ENCODE assay signal across 26 cellular contexts in genomic region chr10:130207205-130207604, GRCh38.
"Had no signal": no experiment of that assay in that cellular context is flagged by ENCODE, and none has a peak within 500 bp of the region (broad histone marks: within the 10 kb centered on the region; RNA-seq: fewer than 3 reads in every experiment).

No MANE protein-coding gene starts in this region.

- FAIRE-seq: pancreas, small intestine had no signal

- H3K9me3 Mint-ChIP-seq: mesothelial cell of epicardium; naive B cell; natural killer cell; nephron progenitor cell; neural progenitor cell; stimulated activated effector memory CD8-positive, alpha-beta T cell treated with anti-CD3 and anti-CD28 coated beads, Interleukin-12 subunit alpha, Interleukin-12 subunit beta, amount 100 ng/mL, for 72 hours; stimulated activated naive CD8-positive, alpha-beta T cell treated with anti-CD3 and anti-CD28 coated beads, Interleukin-15, Interleukin-2, amounts not matched to agents 100 ng/mL and 50 ng/mL, for 24 hours had no signal

- H3K4me2 ChIP-seq: hepatocyte, neural progenitor cell had no signal

- H3K27ac Mint-ChIP-seq: mesothelial cell of epicardium; naive B cell; natural killer cell; nephron progenitor cell; neural progenitor cell; stimulated activated effector memory CD8-positive, alpha-beta T cell treated with anti-CD3 and anti-CD28 coated beads, Interleukin-12 subunit alpha, Interleukin-12 subunit beta, amount 100 ng/mL, for 72 hours; stimulated activated naive CD8-positive, alpha-beta T cell treated with anti-CD3 and anti-CD28 coated beads, Interleukin-15, Interleukin-2, amounts not matched to agents 100 ng/mL and 50 ng/mL, for 24 hours had no signal

- H3K27me3 Mint-ChIP-seq: stimulated activated naive CD8-positive, alpha-beta T cell treated with anti-CD3 and anti-CD28 coated beads, Interleukin-15, Interleukin-2, amounts not matched to agents 100 ng/mL and 50 ng/mL, for 24 hours had no signal

- H3K4me3 ChIP-seq: hepatocyte, left ventricle myocardium inferior, lung, neural progenitor cell, pancreas, prostate gland, right atrium auricular region, sigmoid colon, spleen, suprapubic skin, thoracic aorta, tibial artery, upper lobe of right lung, uterus had no signal

- H3K27ac ChIP-seq: hepatocyte, left ventricle myocardium inferior, neural progenitor cell, pancreas, prostate gland, right atrium auricular region, sigmoid colon, spleen, suprapubic skin, thoracic aorta, tibial artery, upper lobe of right lung, uterus had no signal

- H3K36me3 ChIP-seq: left ventricle myocardium inferior, neural progenitor cell, pancreas, prostate gland, right atrium auricular region, sigmoid colon, spleen, suprapubic skin, thoracic aorta, tibial artery, upper lobe of right lung, uterus had no signal

- H3K9ac ChIP-seq: neural progenitor cell had no signal

- ATAC-seq: pancreas; stimulated activated effector memory CD8-positive, alpha-beta T cell treated with anti-CD3 and anti-CD28 coated beads, Interleukin-12 subunit alpha, Interleukin-12 subunit beta, amount 100 ng/mL, for 72 hours had no signal

- H3K9me3 ChIP-seq: left ventricle myocardium inferior, pancreas, prostate gland, right atrium auricular region, sigmoid colon, spleen, suprapubic skin, thoracic aorta, tibial artery, upper lobe of right lung, uterus had no signal

- H3K4me3 Mint-ChIP-seq: mesothelial cell of epicardium; naive B cell; natural killer cell; nephron progenitor cell; neural progenitor cell; stimulated activated effector memory CD8-positive, alpha-beta T cell treated with anti-CD3 and anti-CD28 coated beads, Interleukin-12 subunit alpha, Interleukin-12 subunit beta, amount 100 ng/mL, for 72 hours; stimulated activated naive CD8-positive, alpha-beta T cell treated with anti-CD3 and anti-CD28 coated beads, Interleukin-15, Interleukin-2, amounts not matched to agents 100 ng/mL and 50 ng/mL, for 24 hours had no signal

- H3K4me1 ChIP-seq: left ventricle myocardium inferior, neural progenitor cell, pancreas, prostate gland, right atrium auricular region, sigmoid colon, spleen, suprapubic skin, tibial artery, upper lobe of right lung, uterus had no signal

- DNase-seq: islet precursor cell; left ventricle myocardium inferior; mesendoderm; naive B cell; natural killer cell; nephron progenitor cell; pancreas; sigmoid colon; small intestine; spleen; stimulated activated CD4-positive, alpha-beta T cell treated with anti-CD3 and anti-CD28 coated beads, Interleukin-4, amount 100 ng/mL, for 24 hours; stimulated activated naive CD4-positive, alpha-beta T cell; tibial artery; trophoblast cell; upper lobe of right lung; uterus had no signal

- H3K4me1 Mint-ChIP-seq: natural killer cell; neural progenitor cell; stimulated activated effector memory CD8-positive, alpha-beta T cell treated with anti-CD3 and anti-CD28 coated beads, Interleukin-12 subunit alpha, Interleukin-12 subunit beta, amount 100 ng/mL, for 72 hours had no signal

- H3K79me2 ChIP-seq: hepatocyte had no signal

- H2AFZ ChIP-seq: hepatocyte, neural progenitor cell had no signal

- H3K27me3 ChIP-seq: hepatocyte, neural progenitor cell, pancreas, right atrium auricular region, spleen, suprapubic skin, tibial artery, upper lobe of right lung, uterus had no signal

- H3K36me3 Mint-ChIP-seq: mesothelial cell of epicardium; naive B cell; natural killer cell; neural progenitor cell; stimulated activated effector memory CD8-positive, alpha-beta T cell treated with anti-CD3 and anti-CD28 coated beads, Interleukin-12 subunit alpha, Interleukin-12 subunit beta, amount 100 ng/mL, for 72 hours had no signal
